1 cellular context compared by ENCODE assay signal in the genomic region with DNA sequence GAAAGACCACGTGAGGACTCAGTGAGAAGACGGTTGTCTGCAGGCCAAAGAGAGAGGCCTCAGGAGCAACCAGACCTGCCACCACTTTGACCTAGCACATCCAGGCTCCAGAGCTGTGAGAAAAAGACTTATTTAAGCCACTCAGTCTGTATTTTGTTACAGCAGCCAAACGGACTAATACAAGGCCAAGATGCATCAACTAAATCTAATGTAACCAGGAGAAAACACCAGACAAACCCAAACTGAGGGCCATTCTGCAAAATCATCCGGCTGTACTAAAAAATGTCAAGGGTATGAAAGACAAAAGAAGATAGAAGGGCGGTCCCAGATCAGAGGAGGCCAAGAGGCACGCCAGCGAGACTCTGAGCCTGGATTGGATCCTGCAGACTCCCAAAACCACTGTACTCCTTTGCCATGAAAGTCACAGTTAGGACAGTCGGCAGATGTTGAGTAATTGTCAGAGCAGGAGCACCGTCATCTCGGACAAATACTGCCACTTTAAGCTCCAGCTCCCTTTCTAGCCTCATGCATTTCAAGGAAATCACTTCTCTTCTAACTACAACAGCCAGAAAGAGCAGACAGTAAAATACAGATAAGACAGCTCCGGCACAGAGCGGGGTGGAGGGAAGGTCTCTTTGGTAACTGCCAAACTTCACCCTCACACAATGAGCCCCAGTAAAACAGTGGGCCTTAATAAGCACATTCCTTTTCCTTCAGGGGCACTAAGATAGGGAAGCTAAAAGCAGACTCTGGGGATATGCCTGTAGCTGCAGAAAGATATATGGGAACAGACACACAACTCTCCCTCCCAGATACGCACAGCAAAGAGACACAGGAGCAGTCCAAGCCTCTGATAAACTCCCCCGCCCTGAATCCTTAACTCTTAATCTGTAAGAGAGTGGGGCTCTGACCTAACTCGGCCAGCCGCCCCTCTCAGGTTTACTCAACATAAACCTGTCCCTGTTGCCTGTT.
A peak's percentile ranks its signal among the peaks of the same experiment; 100 is the strongest.
TF ChIP-seq lines count a peak whose summit lies in the region.

No MANE protein-coding gene starts in this region.

TF ChIP-seq in K562, 482 proteins besides CTCF, POLR2A, EP300 and RAD21 (continues in another document):
- TF ChIP-seq POLR2AphosphoS5 (IDR thresholded peaks at IDR 0.05; ENCODE audit: control insufficient read depth, insufficient read depth, low read depth, low read length) (peak; percentile 51; the same call in 1 of the 2 replicates), PHF21A (IDR thresholded peaks at IDR 0.05; ENCODE audit: borderline replicate concordance, low read depth) (peak; percentile 76; the same call in 1 of the 2 replicates), GATAD2B (IDR thresholded peaks at IDR 0.05; ENCODE audit: borderline replicate concordance) (no peak), C11orf30 (IDR thresholded peaks at IDR 0.05; ENCODE audit: low read depth) (0 out of 2 replicates have a peak, but pooled peaks have one; percentile 7), SMARCE1 (IDR thresholded peaks at IDR 0.05) (peak; percentile 59; the same call in 1 of the 2 replicates), HDAC6 (IDR thresholded peaks at IDR 0.05; ENCODE audit: low read depth, low read length) (no peak), NFRKB (IDR thresholded peaks at IDR 0.05; ENCODE audit: low read depth) (no peak), ZNF766 (CRISPR knock-in tag; conservative IDR thresholded peaks at IDR 0.05) (no peak), ZBTB1 (CRISPR knock-in tag; IDR thresholded peaks at IDR 0.05; ENCODE audit: borderline replicate concordance, low read depth) (no peak), GATAD2A (IDR thresholded peaks at IDR 0.05) (no peak), FOXK1 (CRISPR knock-in tag; IDR thresholded peaks at IDR 0.05; ENCODE audit: borderline replicate concordance) (no peak), FOXM1 (IDR thresholded peaks at IDR 0.05; ENCODE audit: low read depth) (peak; percentile 53; the same call in 1 of the 2 replicates), FOXM1 (CRISPR knock-in tag; IDR thresholded peaks at IDR 0.05; ENCODE audit: low read depth) (no peak), EWSR1 (IDR thresholded peaks at IDR 0.05; ENCODE audit: borderline replicate concordance, low read depth, partially characterized antibody) (no peak), ZNF717 (CRISPR knock-in tag; IDR thresholded peaks at IDR 0.05) (no peak), ILF3 (IDR thresholded peaks at IDR 0.05; ENCODE audit: borderline replicate concordance) (no peak), CBFA2T3 (IDR thresholded peaks at IDR 0.05) (peak; percentile 92), BRD4 (IDR thresholded peaks at IDR 0.05) (no peak), SOX6 (IDR thresholded peaks at IDR 0.05) (peak; percentile 42; the same call in 1 of the 2 replicates), NELFE (IDR thresholded peaks at IDR 0.05; ENCODE audit: insufficient read depth, insufficient read length) (no peak), DPF2 (IDR thresholded peaks at IDR 0.05) (peak; percentile 82), HNRNPUL1 (IDR thresholded peaks at IDR 0.05; ENCODE audit: low read length) (no peak), POU5F1 (IDR thresholded peaks at IDR 0.05; ENCODE audit: borderline replicate concordance, low read depth, low read length, partially characterized antibody) (no peak), ARID2 (IDR thresholded peaks at IDR 0.05) (no peak), TRIM24 (IDR thresholded peaks at IDR 0.05) (peak in 1 of 2 experiments; percentile 5; a peak in 1 of 4 replicates), NCOA6 (IDR thresholded peaks at IDR 0.05) (no peak), SREBF2 (CRISPR knock-in tag; IDR thresholded peaks at IDR 0.05) (no peak), ZNF263 (CRISPR knock-in tag; IDR thresholded peaks at IDR 0.05; ENCODE audit: borderline replicate concordance) (peak; percentile 28; the same call in 1 of the 2 replicates), ZNF785 (CRISPR knock-in tag; IDR thresholded peaks at IDR 0.05) (no peak), SLC30A9 (CRISPR knock-in tag; IDR thresholded peaks at IDR 0.05) (no peak), TBP (optimal IDR thresholded peaks at IDR 0.05; ENCODE audit: low read depth, low read length) (no peak), ZNF197 (CRISPR knock-in tag; IDR thresholded peaks at IDR 0.05; ENCODE audit: low read depth) (no peak), ZNF282 (CRISPR knock-in tag; IDR thresholded peaks at IDR 0.05) (no peak), SRSF9 (IDR thresholded peaks at IDR 0.05; ENCODE audit: borderline replicate concordance, low read depth, low read length) (no peak), TEAD2 (tag; IDR thresholded peaks at IDR 0.05) (no peak), PHF20 (IDR thresholded peaks at IDR 0.05; ENCODE audit: partially characterized antibody) (no peak)
- TF ChIP-seq, protein P1, sequence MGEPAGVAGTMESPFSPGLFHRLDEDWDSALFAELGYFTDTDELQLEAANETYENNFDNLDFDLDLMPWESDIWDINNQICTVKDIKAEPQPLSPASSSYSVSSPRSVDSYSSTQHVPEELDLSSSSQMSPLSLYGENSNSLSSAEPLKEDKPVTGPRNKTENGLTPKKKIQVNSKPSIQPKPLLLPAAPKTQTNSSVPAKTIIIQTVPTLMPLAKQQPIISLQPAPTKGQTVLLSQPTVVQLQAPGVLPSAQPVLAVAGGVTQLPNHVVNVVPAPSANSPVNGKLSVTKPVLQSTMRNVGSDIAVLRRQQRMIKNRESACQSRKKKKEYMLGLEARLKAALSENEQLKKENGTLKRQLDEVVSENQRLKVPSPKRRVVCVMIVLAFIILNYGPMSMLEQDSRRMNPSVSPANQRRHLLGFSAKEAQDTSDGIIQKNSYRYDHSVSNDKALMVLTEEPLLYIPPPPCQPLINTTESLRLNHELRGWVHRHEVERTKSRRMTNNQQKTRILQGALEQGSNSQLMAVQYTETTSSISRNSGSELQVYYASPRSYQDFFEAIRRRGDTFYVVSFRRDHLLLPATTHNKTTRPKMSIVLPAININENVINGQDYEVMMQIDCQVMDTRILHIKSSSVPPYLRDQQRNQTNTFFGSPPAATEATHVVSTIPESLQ (CRISPR knock-in tag; IDR thresholded peaks at IDR 0.05) = no peak
- TF ChIP-seq, protein P2, sequence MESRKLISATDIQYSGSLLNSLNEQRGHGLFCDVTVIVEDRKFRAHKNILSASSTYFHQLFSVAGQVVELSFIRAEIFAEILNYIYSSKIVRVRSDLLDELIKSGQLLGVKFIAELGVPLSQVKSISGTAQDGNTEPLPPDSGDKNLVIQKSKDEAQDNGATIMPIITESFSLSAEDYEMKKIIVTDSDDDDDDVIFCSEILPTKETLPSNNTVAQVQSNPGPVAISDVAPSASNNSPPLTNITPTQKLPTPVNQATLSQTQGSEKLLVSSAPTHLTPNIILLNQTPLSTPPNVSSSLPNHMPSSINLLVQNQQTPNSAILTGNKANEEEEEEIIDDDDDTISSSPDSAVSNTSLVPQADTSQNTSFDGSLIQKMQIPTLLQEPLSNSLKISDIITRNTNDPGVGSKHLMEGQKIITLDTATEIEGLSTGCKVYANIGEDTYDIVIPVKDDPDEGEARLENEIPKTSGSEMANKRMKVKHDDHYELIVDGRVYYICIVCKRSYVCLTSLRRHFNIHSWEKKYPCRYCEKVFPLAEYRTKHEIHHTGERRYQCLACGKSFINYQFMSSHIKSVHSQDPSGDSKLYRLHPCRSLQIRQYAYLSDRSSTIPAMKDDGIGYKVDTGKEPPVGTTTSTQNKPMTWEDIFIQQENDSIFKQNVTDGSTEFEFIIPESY (CRISPR knock-in tag; IDR thresholded peaks at IDR 0.05) = no peak
- TF ChIP-seq, protein P3, sequence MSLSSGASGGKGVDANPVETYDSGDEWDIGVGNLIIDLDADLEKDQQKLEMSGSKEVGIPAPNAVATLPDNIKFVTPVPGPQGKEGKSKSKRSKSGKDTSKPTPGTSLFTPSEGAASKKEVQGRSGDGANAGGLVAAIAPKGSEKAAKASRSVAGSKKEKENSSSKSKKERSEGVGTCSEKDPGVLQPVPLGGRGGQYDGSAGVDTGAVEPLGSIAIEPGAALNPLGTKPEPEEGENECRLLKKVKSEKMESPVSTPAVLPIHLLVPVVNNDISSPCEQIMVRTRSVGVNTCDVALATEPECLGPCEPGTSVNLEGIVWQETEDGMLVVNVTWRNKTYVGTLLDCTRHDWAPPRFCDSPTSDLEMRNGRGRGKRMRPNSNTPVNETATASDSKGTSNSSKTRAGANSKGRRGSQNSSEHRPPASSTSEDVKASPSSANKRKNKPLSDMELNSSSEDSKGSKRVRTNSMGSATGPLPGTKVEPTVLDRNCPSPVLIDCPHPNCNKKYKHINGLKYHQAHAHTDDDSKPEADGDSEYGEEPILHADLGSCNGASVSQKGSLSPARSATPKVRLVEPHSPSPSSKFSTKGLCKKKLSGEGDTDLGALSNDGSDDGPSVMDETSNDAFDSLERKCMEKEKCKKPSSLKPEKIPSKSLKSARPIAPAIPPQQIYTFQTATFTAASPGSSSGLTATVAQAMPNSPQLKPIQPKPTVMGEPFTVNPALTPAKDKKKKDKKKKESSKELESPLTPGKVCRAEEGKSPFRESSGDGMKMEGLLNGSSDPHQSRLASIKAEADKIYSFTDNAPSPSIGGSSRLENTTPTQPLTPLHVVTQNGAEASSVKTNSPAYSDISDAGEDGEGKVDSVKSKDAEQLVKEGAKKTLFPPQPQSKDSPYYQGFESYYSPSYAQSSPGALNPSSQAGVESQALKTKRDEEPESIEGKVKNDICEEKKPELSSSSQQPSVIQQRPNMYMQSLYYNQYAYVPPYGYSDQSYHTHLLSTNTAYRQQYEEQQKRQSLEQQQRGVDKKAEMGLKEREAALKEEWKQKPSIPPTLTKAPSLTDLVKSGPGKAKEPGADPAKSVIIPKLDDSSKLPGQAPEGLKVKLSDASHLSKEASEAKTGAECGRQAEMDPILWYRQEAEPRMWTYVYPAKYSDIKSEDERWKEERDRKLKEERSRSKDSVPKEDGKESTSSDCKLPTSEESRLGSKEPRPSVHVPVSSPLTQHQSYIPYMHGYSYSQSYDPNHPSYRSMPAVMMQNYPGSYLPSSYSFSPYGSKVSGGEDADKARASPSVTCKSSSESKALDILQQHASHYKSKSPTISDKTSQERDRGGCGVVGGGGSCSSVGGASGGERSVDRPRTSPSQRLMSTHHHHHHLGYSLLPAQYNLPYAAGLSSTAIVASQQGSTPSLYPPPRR (CRISPR knock-in tag; IDR thresholded peaks at IDR 0.05; ENCODE audit: borderline replicate concordance) = no peak
- TF ChIP-seq, protein P4, sequence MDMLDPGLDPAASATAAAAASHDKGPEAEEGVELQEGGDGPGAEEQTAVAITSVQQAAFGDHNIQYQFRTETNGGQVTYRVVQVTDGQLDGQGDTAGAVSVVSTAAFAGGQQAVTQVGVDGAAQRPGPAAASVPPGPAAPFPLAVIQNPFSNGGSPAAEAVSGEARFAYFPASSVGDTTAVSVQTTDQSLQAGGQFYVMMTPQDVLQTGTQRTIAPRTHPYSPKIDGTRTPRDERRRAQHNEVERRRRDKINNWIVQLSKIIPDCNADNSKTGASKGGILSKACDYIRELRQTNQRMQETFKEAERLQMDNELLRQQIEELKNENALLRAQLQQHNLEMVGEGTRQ (CRISPR knock-in tag; IDR thresholded peaks at IDR 0.05) = 0 out of 2 replicates have a peak, but pooled peaks have one; percentile 2
- TF ChIP-seq, protein P5, sequence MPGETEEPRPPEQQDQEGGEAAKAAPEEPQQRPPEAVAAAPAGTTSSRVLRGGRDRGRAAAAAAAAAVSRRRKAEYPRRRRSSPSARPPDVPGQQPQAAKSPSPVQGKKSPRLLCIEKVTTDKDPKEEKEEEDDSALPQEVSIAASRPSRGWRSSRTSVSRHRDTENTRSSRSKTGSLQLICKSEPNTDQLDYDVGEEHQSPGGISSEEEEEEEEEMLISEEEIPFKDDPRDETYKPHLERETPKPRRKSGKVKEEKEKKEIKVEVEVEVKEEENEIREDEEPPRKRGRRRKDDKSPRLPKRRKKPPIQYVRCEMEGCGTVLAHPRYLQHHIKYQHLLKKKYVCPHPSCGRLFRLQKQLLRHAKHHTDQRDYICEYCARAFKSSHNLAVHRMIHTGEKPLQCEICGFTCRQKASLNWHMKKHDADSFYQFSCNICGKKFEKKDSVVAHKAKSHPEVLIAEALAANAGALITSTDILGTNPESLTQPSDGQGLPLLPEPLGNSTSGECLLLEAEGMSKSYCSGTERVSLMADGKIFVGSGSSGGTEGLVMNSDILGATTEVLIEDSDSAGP (CRISPR knock-in tag; IDR thresholded peaks at IDR 0.05) = peak; percentile 52; the same call in 1 of the 2 replicates
- TF ChIP-seq, protein P6, sequence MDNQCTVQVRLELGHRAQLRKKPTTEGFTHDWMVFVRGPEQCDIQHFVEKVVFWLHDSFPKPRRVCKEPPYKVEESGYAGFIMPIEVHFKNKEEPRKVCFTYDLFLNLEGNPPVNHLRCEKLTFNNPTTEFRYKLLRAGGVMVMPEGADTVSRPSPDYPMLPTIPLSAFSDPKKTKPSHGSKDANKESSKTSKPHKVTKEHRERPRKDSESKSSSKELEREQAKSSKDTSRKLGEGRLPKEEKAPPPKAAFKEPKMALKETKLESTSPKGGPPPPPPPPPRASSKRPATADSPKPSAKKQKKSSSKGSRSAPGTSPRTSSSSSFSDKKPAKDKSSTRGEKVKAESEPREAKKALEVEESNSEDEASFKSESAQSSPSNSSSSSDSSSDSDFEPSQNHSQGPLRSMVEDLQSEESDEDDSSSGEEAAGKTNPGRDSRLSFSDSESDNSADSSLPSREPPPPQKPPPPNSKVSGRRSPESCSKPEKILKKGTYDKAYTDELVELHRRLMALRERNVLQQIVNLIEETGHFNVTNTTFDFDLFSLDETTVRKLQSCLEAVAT (IDR thresholded peaks at IDR 0.05) = no peak
- TF ChIP-seq, protein P7, sequence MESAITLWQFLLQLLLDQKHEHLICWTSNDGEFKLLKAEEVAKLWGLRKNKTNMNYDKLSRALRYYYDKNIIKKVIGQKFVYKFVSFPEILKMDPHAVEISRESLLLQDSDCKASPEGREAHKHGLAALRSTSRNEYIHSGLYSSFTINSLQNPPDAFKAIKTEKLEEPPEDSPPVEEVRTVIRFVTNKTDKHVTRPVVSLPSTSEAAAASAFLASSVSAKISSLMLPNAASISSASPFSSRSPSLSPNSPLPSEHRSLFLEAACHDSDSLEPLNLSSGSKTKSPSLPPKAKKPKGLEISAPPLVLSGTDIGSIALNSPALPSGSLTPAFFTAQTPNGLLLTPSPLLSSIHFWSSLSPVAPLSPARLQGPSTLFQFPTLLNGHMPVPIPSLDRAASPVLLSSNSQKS (CRISPR knock-in tag; IDR thresholded peaks at IDR 0.05) = no peak
